In genomic region chr11:83051760-83052671, GRCh38 we compare ENCODE assay signal across 8 cellular contexts. TPM values are rescaled to one million over a fixed set of nuclear protein-coding genes. Genes with fewer than 3 reads are reported as not detected.
DNase-seq lines count a peak whose midpoint lies in the region; ATAC-seq and TF ChIP-seq lines count a peak whose summit lies in the region.

No MANE protein-coding gene starts in this region.

- intact Hi-C loops in dorsolateral prefrontal cortex (cut with DNase I), result no loop called here

- peak overlapping the region; percentile 35 to 90 (median 82) for H3K27ac ChIP-seq in dorsolateral prefrontal cortex

- H3K27me3 ChIP-seq in dorsolateral prefrontal cortex, result no peaks in the 10 kb centered on the region

- ATAC-seq in HG03175 (IDR thresholded peaks at IDR 0.05; ENCODE audit: unreplicated experiment) (no peak), GM19395 (IDR thresholded peaks at IDR 0.05; ENCODE audit: unreplicated experiment) (no peak), HG02870 (IDR thresholded peaks at IDR 0.05; ENCODE audit: unreplicated experiment) (no peak)

- peak overlapping the region in 1 of 59 donors; percentile 8 for H3K4me3 ChIP-seq in dorsolateral prefrontal cortex

- TF ChIP-seq CTCF in dorsolateral prefrontal cortex (IDR thresholded peaks at IDR 0.05 in 54 of 56, conservative IDR thresholded peaks at IDR 0.05 in 2 of 56; ENCODE audit: low read depth in 1 of 56, partially characterized antibody in 56 of 56), result no peak

- peak; percentile 82 for DNase-seq in AG20443 (ENCODE audit: low spot score)
- DNase-seq in NCI-H446 (lab: John Stamatoyannopoulos, UW), result peak; percentile 11 to 57
- DNase-seq in dorsolateral prefrontal cortex, result peak in 6 of 10 donors; percentile 33 to 67 (median 51)
- peak; percentile 9 for DNase-seq in occipital lobe (lab: John Stamatoyannopoulos, UW)
- DNase-seq in NCI-H2171 (lab: John Stamatoyannopoulos, UW), result no peak

RNA-seq across cellular contexts. Expression of gene RAB30, which starts 19.7 kb away (rescaled TPM):
- 100 to 1,000 TPM in 7 of 120 experiments, 10 to 100 TPM in 113; 47.5 to 117 (median 77.0) TPM for total RNA-seq in dorsolateral prefrontal cortex
- 47.3 TPM for total RNA-seq in occipital lobe
